In genomic region chr6:11331136-11331535, GRCh38 we compare ENCODE assay signal across 12 cellular contexts.
DNase-seq lines count a peak whose midpoint lies in the region; ATAC-seq and TF ChIP-seq lines count a peak whose summit lies in the region.
"Had no signal": no experiment of that assay in that cellular context is flagged by ENCODE, and none has a peak within 500 bp of the region (broad histone marks: within the 10 kb centered on the region; RNA-seq: fewer than 3 reads in every experiment).

No MANE protein-coding gene starts in this region.

- intact Hi-C loops in tibial artery (cut with DNase I; ENCODE audit: low total_unique reads) = no loop called here

- H3K4me2 ChIP-seq in smooth muscle cell = no peak overlapping the region

- peak overlapping the region; percentile 78 for H3K27ac Mint-ChIP-seq in activated naive CD8-positive, alpha-beta T cell treated with anti-CD3 and anti-CD28 coated beads for 36 hours
- H3K27ac Mint-ChIP-seq: WTC11 had no signal

- H3K27me3 ChIP-seq in smooth muscle cell (ENCODE audit: low read depth) = no peaks in the 10 kb centered on the region
- no peaks in the 10 kb centered on the region for H3K27me3 ChIP-seq in tibial artery
- H3K27me3 ChIP-seq: SJSA1 had no signal

- H3K79me2 ChIP-seq in smooth muscle cell (ENCODE audit: low read depth) = no peaks in the 10 kb centered on the region

- H3K9me3 ChIP-seq in smooth muscle cell (replicated peaks; ENCODE audit: low read depth) (no peaks in the 10 kb centered on the region), tibial artery (no peaks in the 10 kb centered on the region)
- H3K9me3 ChIP-seq: SJSA1 had no signal

- in situ Hi-C loops in KBM-7 (cut with MboI; ENCODE audit: low pct_unique_long_range_greater_than_20kb, low sequenced_read_pairs) = no loop called here

- H3K36me3 Mint-ChIP-seq in activated naive CD8-positive, alpha-beta T cell treated with anti-CD3 and anti-CD28 coated beads for 36 hours = peaks cover 56% of the 10 kb centered on the region
- H3K36me3 Mint-ChIP-seq: WTC11 had no signal

- no peak overlapping the region for H3K9ac ChIP-seq in smooth muscle cell (ENCODE audit: low read depth)

- H3K27ac ChIP-seq in smooth muscle cell (ENCODE audit: low read depth) (peak overlapping the region; percentile 98), tibial artery (no peak overlapping the region)
- H3K27ac ChIP-seq: SJSA1 had no signal

- peaks cover 79% of the 10 kb centered on the region for H3K4me1 Mint-ChIP-seq in activated naive CD8-positive, alpha-beta T cell treated with anti-CD3 and anti-CD28 coated beads for 36 hours

- H3F3A ChIP-seq in smooth muscle cell (ENCODE audit: low read depth) = peaks cover 15% of the 10 kb centered on the region

- H3K9me3 Mint-ChIP-seq in activated naive CD8-positive, alpha-beta T cell treated with anti-CD3 and anti-CD28 coated beads for 36 hours = peaks cover 3% of the 10 kb centered on the region
- H3K9me3 Mint-ChIP-seq: WTC11 had no signal

- TF ChIP-seq CTCF in smooth muscle cell (IDR thresholded peaks at IDR 0.05; ENCODE audit: borderline replicate concordance, insufficient read depth, poor library complexity, severe bottlenecking) (no peak), tibial artery (IDR thresholded peaks at IDR 0.05) (no peak)

- H3K4me1 ChIP-seq in smooth muscle cell (ENCODE audit: low read depth) (peaks cover 16% of the 10 kb centered on the region), tibial artery (peaks cover 0 to 12% (median 3%) of the 10 kb centered on the region in 4 donors)
- H3K4me1 ChIP-seq: SJSA1 had no signal

- H3K27me3 Mint-ChIP-seq in activated naive CD8-positive, alpha-beta T cell treated with anti-CD3 and anti-CD28 coated beads for 36 hours = no peaks in the 10 kb centered on the region

- no peaks in the 10 kb centered on the region for H4K20me1 ChIP-seq in smooth muscle cell (ENCODE audit: low read depth)

- no peak for ATAC-seq in HG03039 (IDR thresholded peaks at IDR 0.05; ENCODE audit: unreplicated experiment)
- ATAC-seq: WTC11 had no signal

- no peaks in the 10 kb centered on the region for H3K36me3 ChIP-seq in smooth muscle cell (ENCODE audit: low read depth)
- no peaks in the 10 kb centered on the region for H3K36me3 ChIP-seq in tibial artery
- H3K36me3 ChIP-seq: SJSA1 had no signal

- peak; percentile 24 for DNase-seq in NOMO-1 treated with DMSO at 0.1 percent for 48 hours (lab: John Stamatoyannopoulos, UW; ENCODE audit: unreplicated experiment)
- DNase-seq in NOMO-1 treated with dmso at 0.1 percent for 144 hours (lab: John Stamatoyannopoulos, UW; ENCODE audit: unreplicated experiment) = no peak
- peak; percentile 65 for DNase-seq in KBM-7
- no peak for DNase-seq in activated naive CD8-positive, alpha-beta T cell treated with anti-CD3 and anti-CD28 coated beads for 36 hours
- DNase-seq in smooth muscle cell (lab: John Stamatoyannopoulos, UW; ENCODE audit: unreplicated experiment) = no peak
- no peak for DNase-seq in tibial artery
- no peak for DNase-seq in NAMALWA (ENCODE audit: low spot score)
- DNase-seq: kidney glomerular epithelial cell, NCI-H1105 had no signal

- no peak overlapping the region for H2AFZ ChIP-seq in smooth muscle cell (ENCODE audit: low read depth)

- 89% methylated on average over 6 of the region's 6 CpGs for WGBS in smooth muscle cell (ENCODE audit: low lambda C conversion rate)

- H3K4me3 Mint-ChIP-seq in activated naive CD8-positive, alpha-beta T cell treated with anti-CD3 and anti-CD28 coated beads for 36 hours = peak overlapping the region; percentile 52
- H3K4me3 Mint-ChIP-seq: WTC11 had no signal

- H3K4me3 ChIP-seq in smooth muscle cell (no peak overlapping the region), tibial artery (no peak overlapping the region)
- H3K4me3 ChIP-seq: SJSA1 had no signal

Comparison
In these comparisons a context has a peak if more than half of its experiments do, and no peak if none do; other contexts are left out.
1. DNase-seq: peak in NOMO-1 treated with DMSO at 0.1 percent for 48 hours (single experiment) and KBM-7 (single experiment); none in NOMO-1 treated with dmso at 0.1 percent for 144 hours (single experiment), activated naive CD8-positive, alpha-beta T cell treated with anti-CD3 and anti-CD28 coated beads for 36 hours (single experiment), smooth muscle cell (single experiment), tibial artery (0 of 2) and NAMALWA (single experiment).